2 cellular contexts compared by ENCODE assay signal in the genomic region with DNA sequence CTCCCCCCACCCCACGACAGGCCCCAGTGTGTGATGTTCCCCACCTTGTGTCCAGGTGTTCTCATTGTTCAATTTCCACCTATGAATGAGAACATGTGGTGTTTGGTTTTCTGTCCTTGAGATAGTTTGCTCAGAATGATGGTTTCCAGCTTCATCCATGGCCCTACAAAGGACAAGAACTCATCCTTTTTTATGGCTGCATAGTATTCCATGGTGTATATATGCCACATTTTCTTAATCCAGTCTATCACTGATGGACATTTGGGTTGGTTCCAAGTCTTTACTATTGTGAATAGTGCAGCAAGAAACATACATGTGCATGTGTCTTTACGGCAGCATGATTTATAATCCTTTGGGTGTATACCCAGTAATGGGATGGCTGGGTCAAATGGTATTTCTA. TPM values are rescaled to one million over a fixed set of nuclear protein-coding genes. Genes with fewer than 3 reads are reported as not detected.
"Had no signal": no experiment of that assay in that cellular context is flagged by ENCODE, and none has a peak within 500 bp of the region (broad histone marks: within the 10 kb centered on the region; RNA-seq: fewer than 3 reads in every experiment).

No MANE protein-coding gene starts in this region.

RNA-seq across cellular contexts. Expression of gene XK, which starts 34.7 kb away (rescaled TPM):
- total RNA-seq: GM23248, HFFc6 had no signal
- polyA plus RNA-seq: GM23248 had no signal
